ENCODE assay signal across 19 cellular contexts in genomic region chr11:24560324-24560723, GRCh38.
DNase-seq lines count a peak whose midpoint lies in the region; ATAC-seq and TF ChIP-seq lines count a peak whose summit lies in the region.
"Had no signal": no experiment of that assay in that cellular context is flagged by ENCODE, and none has a peak within 500 bp of the region (broad histone marks: within the 10 kb centered on the region; RNA-seq: fewer than 3 reads in every experiment).

No MANE protein-coding gene starts in this region.

- no peak overlapping the region for H3K9ac ChIP-seq in PC-3 (ENCODE audit: low read length)
- H3K9ac ChIP-seq: BLaER1 had no signal

- H3K9me3 Mint-ChIP-seq in activated T-cell treated with anti-CD3 and anti-CD28 coated beads, Interleukin-2, amount 50 U/mL, for 4 hours = peaks cover 5% of the 10 kb centered on the region
- H3K9me3 Mint-ChIP-seq: HFFc6 had no signal

- no peaks in the 10 kb centered on the region for H3K36me3 Mint-ChIP-seq in activated T-cell treated with anti-CD3 and anti-CD28 coated beads, Interleukin-2, amount 50 U/mL, for 4 hours (ENCODE audit: insufficient read depth)
- H3K36me3 Mint-ChIP-seq: CD4-positive, CD25-positive, alpha-beta regulatory T cell; CD8-positive, alpha-beta T cell had no signal

- H3K4me3 Mint-ChIP-seq in activated T-cell treated with anti-CD3 and anti-CD28 coated beads, Interleukin-2, amount 50 U/mL, for 4 hours = no peak overlapping the region
- H3K4me3 Mint-ChIP-seq: B cell; CD4-positive, CD25-positive, alpha-beta regulatory T cell; CD8-positive, alpha-beta T cell; HFFc6 had no signal

- H3K4me2 ChIP-seq in PC-3 (ENCODE audit: low read length) = no peak overlapping the region
- H3K4me2 ChIP-seq: BLaER1 had no signal

- H3K79me2 ChIP-seq in PC-3 (ENCODE audit: low read length) = no peaks in the 10 kb centered on the region

- no peaks in the 10 kb centered on the region for H3F3A ChIP-seq in PC-3 (ENCODE audit: low read length, unreplicated experiment)

- no peak for TF ChIP-seq CTCF in PC-3 (conservative IDR thresholded peaks at IDR 0.05; ENCODE audit: low read depth, low read length)

- H3K27me3 ChIP-seq in PC-3 (ENCODE audit: low read length) = no peaks in the 10 kb centered on the region
- H3K27me3 ChIP-seq: BLaER1 had no signal

- no peaks in the 10 kb centered on the region for H3K4me1 Mint-ChIP-seq in activated T-cell treated with anti-CD3 and anti-CD28 coated beads, Interleukin-2, amount 50 U/mL, for 4 hours (ENCODE audit: low read depth)
- H3K4me1 Mint-ChIP-seq: B cell; CD4-positive, CD25-positive, alpha-beta regulatory T cell had no signal

- H3K4me1 ChIP-seq in PC-3 (ENCODE audit: insufficient read depth, low read length) = no peaks in the 10 kb centered on the region
- H3K4me1 ChIP-seq: BLaER1, Caco-2, HAP-1 had no signal

- POLR2A ChIA-PET in PC-3 (lab: Charles Lee; ENCODE audit: unreplicated experiment) = interaction anchor here (0.7 kb wide), 1 partner anchor 378 kb away, joined by 3 read pairs; no protein-coding TSS in a partner anchor

- intact Hi-C loops in PC-3 (cut with micrococcal nuclease) = no loop called here

- peak; percentile 8 for DNase-seq in DMS53 (lab: John Stamatoyannopoulos, UW)
- no peak for DNase-seq in DMS53 treated with DMSO at 0.1 percent for 48 hours (lab: John Stamatoyannopoulos, UW; ENCODE audit: unreplicated experiment)
- DNase-seq in PC-3 = peak; percentile 11
- no peak for DNase-seq in activated T-cell treated with anti-CD3 and anti-CD28 coated beads, Interleukin-2, amount 50 U/mL, for 4 hours
- DNase-seq: Caco-2; CD4-positive, CD25-positive, alpha-beta regulatory T cell; CD8-positive, alpha-beta T cell; DMS153; DMS79 treated with DMSO at 0.1 percent for 48 hours; GF-D8; GOT3; HFFc6 had no signal

- no peaks in the 10 kb centered on the region for H3K9me3 ChIP-seq in PC-3 (ENCODE audit: low read length)
- H3K9me3 ChIP-seq: BLaER1, Caco-2, HAP-1 had no signal

- H3K27me3 Mint-ChIP-seq in activated T-cell treated with anti-CD3 and anti-CD28 coated beads, Interleukin-2, amount 50 U/mL, for 4 hours (ENCODE audit: low read depth) = no peaks in the 10 kb centered on the region
- H3K27me3 Mint-ChIP-seq: B cell; CD4-positive, CD25-positive, alpha-beta regulatory T cell had no signal

- H4K20me1 ChIP-seq in PC-3 (ENCODE audit: low read length) = no peaks in the 10 kb centered on the region
- H4K20me1 ChIP-seq: BLaER1 had no signal

- BruUV-seq in PC-3 (replicated peaks; lab: Mats Ljungman, UMichigan) = no TSS peak

- H3K27ac ChIP-seq in PC-3 (ENCODE audit: low read length) = no peak overlapping the region
- H3K27ac ChIP-seq: 22Rv1, BLaER1, C4-2B had no signal

- H3K9me2 ChIP-seq in PC-3 (replicated peaks; ENCODE audit: low read length) = no peaks in the 10 kb centered on the region

- CTCF ChIA-PET in PC-3 (lab: Charles Lee) = no interaction called here

- no peaks in the 10 kb centered on the region for H3K36me3 ChIP-seq in PC-3 (ENCODE audit: low read depth, low read length)
- H3K36me3 ChIP-seq: BLaER1, HAP-1 had no signal

- H2AFZ ChIP-seq in PC-3 (ENCODE audit: low read length) = no peak overlapping the region

- H3K4me3 ChIP-seq in PC-3 (ENCODE audit: low read length) = no peak overlapping the region
- H3K4me3 ChIP-seq: BLaER1, HAP-1 had no signal

- ATAC-seq in PC-3 (no peak), esophagus mucosa (peak; percentile 67), GM21515 (IDR thresholded peaks at IDR 0.05; ENCODE audit: unreplicated experiment) (no peak)
- ATAC-seq in activated T-cell treated with anti-CD3 and anti-CD28 coated beads, Interleukin-2, amount 50 U/mL, for 4 hours = no peak
- ATAC-seq: CD8-positive, alpha-beta T cell had no signal

Comparison
In these comparisons a context has a peak if more than half of its experiments do, and no peak if none do; other contexts are left out.
1. DNase-seq: peak in DMS53 (single experiment) and PC-3 (single experiment); none in DMS53 treated with DMSO at 0.1 percent for 48 hours (single experiment) and activated T-cell treated with anti-CD3 and anti-CD28 coated beads, Interleukin-2, amount 50 U/mL, for 4 hours (single experiment).